Comparison of ENCODE assay signal across 8 cellular contexts in the genomic region with DNA sequence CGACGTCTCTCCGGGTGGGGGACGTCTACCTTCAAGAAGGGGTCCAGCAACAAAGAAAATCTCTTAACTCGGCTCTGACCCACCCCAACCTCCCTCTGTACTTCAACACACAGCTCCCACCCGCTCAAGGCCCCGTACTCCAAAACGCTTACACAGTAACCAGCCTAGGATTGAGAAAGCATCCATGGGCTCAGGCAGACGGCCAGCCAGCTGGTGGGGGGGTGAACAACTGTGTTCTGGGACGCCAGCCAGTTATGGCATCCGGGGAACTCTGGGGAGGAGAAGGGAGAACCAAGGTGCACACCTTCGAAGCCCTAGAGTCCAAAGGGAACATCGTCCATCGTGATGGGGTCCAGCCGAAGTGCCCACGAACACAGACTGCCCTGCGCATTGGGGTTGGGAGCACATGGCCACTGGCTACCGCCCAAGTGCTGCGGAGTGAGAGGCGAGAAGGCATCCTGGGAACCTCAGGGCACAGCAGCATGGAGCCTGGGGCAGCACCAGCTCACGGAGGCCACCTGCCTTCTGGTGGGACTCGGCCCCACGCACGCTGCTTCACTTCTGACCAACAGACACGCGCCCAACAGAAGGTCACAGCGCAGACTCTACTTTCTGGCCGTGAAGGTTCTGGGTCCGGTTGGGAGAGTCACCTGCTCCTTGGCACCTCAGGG. TPM values are rescaled to one million over a fixed set of nuclear protein-coding genes. Genes with fewer than 3 reads are reported as not detected.
DNase-seq lines count a peak whose midpoint lies in the region; ATAC-seq and TF ChIP-seq lines count a peak whose summit lies in the region.
"Had no signal": no experiment of that assay in that cellular context is flagged by ENCODE, and none has a peak within 500 bp of the region (broad histone marks: within the 10 kb centered on the region; RNA-seq: fewer than 3 reads in every experiment).

No MANE protein-coding gene starts in this region.

- peaks cover 94% of the 10 kb centered on the region for H3K36me3 ChIP-seq in MG63
- H3K36me3 ChIP-seq in breast epithelium: peaks cover 6% of the 10 kb centered on the region
- peaks cover 0 to 22% (median 19%) of the 10 kb centered on the region in 4 donors for H3K36me3 ChIP-seq in transverse colon

- H3K27ac ChIP-seq in breast epithelium (peak overlapping the region; percentile 79 to 85), transverse colon (peak overlapping the region; percentile 71 to 85 (median 76))

- peak; percentile 44 for ATAC-seq in left lobe of liver
- no peak for ATAC-seq in GM21447 (IDR thresholded peaks at IDR 0.05; ENCODE audit: unreplicated experiment)

- TF ChIP-seq EP300 in transverse colon (IDR thresholded peaks at IDR 0.05; ENCODE audit: low read depth): no peak

- intact Hi-C loops in breast epithelium (cut with DNase I; ENCODE audit: low total_unique reads): loop anchor here (10.0 kb wide), 1 partner anchor 82 kb away; no protein-coding TSS in a partner anchor
- intact Hi-C loops in transverse colon (cut with DNase I; ENCODE audit: low total_unique reads): no loop called here

- whole genome bisulfite sequencing in transverse colon (ENCODE audit: low coverage in 1 of 2), 2 donors: 80% methylated on average over 28 of the region's 29 CpGs; no CpG with 5 or more reads in 1 of the 2 donors

- TF ChIP-seq CTCF in breast epithelium (IDR thresholded peaks at IDR 0.05): no peak
- no peak for TF ChIP-seq CTCF in transverse colon (IDR thresholded peaks at IDR 0.05)

- peaks cover 45 to 62% of the 10 kb centered on the region in 2 donors for H3K4me1 ChIP-seq in breast epithelium
- H3K4me1 ChIP-seq in transverse colon: peaks cover 62 to 88% (median 71%) of the 10 kb centered on the region in 4 donors

- in situ Hi-C loops in transverse colon (cut with MboI; ENCODE audit: low pct_ligation_motif_present in 1 of 4, low pct_unique_long_range_greater_than_20kb in 1 of 4, low sequenced_read_pairs in 3 of 4): no loop called here

- H3K4me3 ChIP-seq in MG63 (no peak overlapping the region), breast epithelium (peak overlapping the region in 1 of 3 donors; percentile 19), transverse colon (no peak overlapping the region)

- DNase-seq in MG63 (peak; percentile 86), breast epithelium (ENCODE audit: low spot score in 2 of 2) (peak; percentile 77 to 85), left lobe of liver (ENCODE audit: low spot score) (peak; percentile 95), transverse colon (peak; percentile 65), GM19238 (ENCODE audit: insufficient read length, low spot score) (no peak), dermis blood vessel endothelial cell (no peak)
- DNase-seq: activated gamma-delta T cell treated with Interleukin-2 at 50 U/mL for 16 hours had no signal

- TF ChIP-seq POLR2A in breast epithelium (IDR thresholded peaks at IDR 0.05) (no peak), transverse colon (IDR thresholded peaks at IDR 0.05) (no peak)

- H3K27me3 ChIP-seq in MG63 (no peaks in the 10 kb centered on the region), breast epithelium (no peaks in the 10 kb centered on the region), transverse colon (no peaks in the 10 kb centered on the region)

- H3K9me3 ChIP-seq in MG63 (no peaks in the 10 kb centered on the region), breast epithelium (no peaks in the 10 kb centered on the region), transverse colon (no peaks in the 10 kb centered on the region)

RNA-seq across cellular contexts. Expression of a gene that starts 14.3 kb away (rescaled TPM):
- 529 and 652 TPM in 2 replicates for total RNA-seq in MG63 (2014; rRNA removed; shearing (Covaris generic); ENCODE audit: low replicate concordance)
- total RNA-seq in breast epithelium (10 to 100 TPM; 10.2 to 22.6 (median 17.3) TPM), left lobe of liver (6.9 TPM), transverse colon (100 to 1,000 TPM in 1 of 4 donors, 10 to 100 TPM in 3; 11.5 to 105 (median 48.9) TPM), dermis blood vessel endothelial cell (99.4 and 121 TPM in 2 replicates)

RNA-seq across cellular contexts. Expression of a gene that starts 30.4 kb away (rescaled TPM):
- total RNA-seq in MG63 (2014; rRNA removed; shearing (Covaris generic); ENCODE audit: low replicate concordance): 60.2 and 104 TPM in 2 replicates
- total RNA-seq in breast epithelium (10 to 100 TPM; 50.7 to 85.9 (median 75.2) TPM), left lobe of liver (49.6 TPM), transverse colon (100 to 1,000 TPM in 2 of 4 donors, 10 to 100 TPM in 2; 86.0 to 230 (median 148) TPM), dermis blood vessel endothelial cell (39.3 and 69.2 TPM in 2 replicates)

RNA-seq across cellular contexts. Expression of a gene that starts 30.5 kb away (rescaled TPM):
- total RNA-seq in MG63 (2014; rRNA removed; shearing (Covaris generic); ENCODE audit: low replicate concordance): 6.9 and 8.2 TPM in 2 replicates
- total RNA-seq in breast epithelium (10 to 100 TPM; 13.4 to 56.9 (median 52.8) TPM), left lobe of liver (32.8 TPM), transverse colon (10 to 100 TPM; 23.5 to 87.5 (median 48.3) TPM), dermis blood vessel endothelial cell (5.4 and 9.4 TPM in 2 replicates)

Comparison
In these comparisons a context has a peak if more than half of its experiments do, and no peak if none do; other contexts are left out.
1. DNase-seq: peak in MG63 (single experiment), breast epithelium (2 of 2), left lobe of liver (single experiment) and transverse colon (single experiment); none in GM19238 (single experiment) and dermis blood vessel endothelial cell (single experiment).